8 cellular contexts compared by ENCODE assay signal in genomic region chr10:79243211-79244067, GRCh38.
DNase-seq lines count a peak whose midpoint lies in the region; ATAC-seq, FAIRE-seq and TF ChIP-seq lines count a peak whose summit lies in the region.

No MANE protein-coding gene starts in this region.

- BruUV-seq in endothelial cell of umbilical vein (replicated peaks; lab: Mats Ljungman, UMichigan) = no TSS peak

- H3K27ac ChIP-seq in endothelial cell of umbilical vein (ENCODE audit: insufficient read depth, low read depth, low read length) = peak overlapping the region; percentile 1
- peak overlapping the region; percentile 89 for H3K27ac ChIP-seq in suprapubic skin

- H3K9me3 ChIP-seq in endothelial cell of umbilical vein (replicated peaks; ENCODE audit: control insufficient read depth, insufficient read depth, low read length) (no peaks in the 10 kb centered on the region), suprapubic skin (no peaks in the 10 kb centered on the region)

- peaks cover 60% of the 10 kb centered on the region in 2 donors for H3K4me1 Mint-ChIP-seq in natural killer cell treated with Interleukin-12 subunit alpha and Interleukin-12 subunit beta and Interleukin-15 and Interleukin-18, amount 100 ng/mL, for 72 hours (ENCODE audit: low read depth in 2 of 2)

- DNase-seq in GM03348 (ENCODE audit: low spot score) (peak; percentile 65), NB4 (ENCODE audit: low read depth) (peak; percentile 79), endothelial cell of umbilical vein (ENCODE audit: low read depth, low spot score) (peak; percentile 44), suprapubic skin (ENCODE audit: low spot score in 2 of 2) (no peak), mucosa of gallbladder (ENCODE audit: low spot score) (no peak)
- DNase-seq in activated CD8-positive, alpha-beta memory T cell treated with anti-CD3 and anti-CD28 coated beads for 48 hours (ENCODE audit: low read depth in 2 of 3, low spot score in 2 of 3) = peak in 2 of 3 experiments; percentile 44 to 47
- DNase-seq in natural killer cell treated with Interleukin-12 subunit alpha and Interleukin-12 subunit beta and Interleukin-15 and Interleukin-18, amount 100 ng/mL, for 72 hours (ENCODE audit: low spot score) = peak; percentile 78

- TF ChIP-seq CTCF in NB4 (IDR thresholded peaks at IDR 0.05; ENCODE audit: low read depth, low read length) (no peak), endothelial cell of umbilical vein (IDR thresholded peaks at IDR 0.05; ENCODE audit: extremely low read depth in 1 of 2, insufficient read depth in 1 of 2, low read depth in 1 of 2, low read length in 2 of 2) (no peak), suprapubic skin (IDR thresholded peaks at IDR 0.05) (no peak)

- H3K27ac Mint-ChIP-seq in natural killer cell treated with Interleukin-12 subunit alpha and Interleukin-12 subunit beta and Interleukin-15 and Interleukin-18, amount 100 ng/mL, for 72 hours = peak overlapping the region; percentile 82 to 91

- H3K9me3 Mint-ChIP-seq in natural killer cell treated with Interleukin-12 subunit alpha and Interleukin-12 subunit beta and Interleukin-15 and Interleukin-18, amount 100 ng/mL, for 72 hours = no peaks in the 10 kb centered on the region

- 6% methylated on average over 23 of the region's 117 CpGs for WGBS in suprapubic skin

- peak; percentile 42 for FAIRE-seq in endothelial cell of umbilical vein (lab: Jason Lieb, UNC)

- dilution Hi-C loops in endothelial cell of umbilical vein (cut with MboI; ENCODE audit: extremely low pct_ligation_motif_present, low sequenced_read_pairs) = no loop called here

- H3K4me1 ChIP-seq in endothelial cell of umbilical vein (ENCODE audit: control insufficient read depth, extremely low read depth, insufficient read depth, low read length) = peaks cover 54% of the 10 kb centered on the region
- peaks cover 95% of the 10 kb centered on the region for H3K4me1 ChIP-seq in suprapubic skin

- TF ChIP-seq POLR2A in NB4 (IDR thresholded peaks at IDR 0.05; ENCODE audit: extremely low read depth, insufficient read length) = no peak
- TF ChIP-seq POLR2A in endothelial cell of umbilical vein (IDR thresholded peaks at IDR 0.05; ENCODE audit: low read depth, low read length) = peak; percentile 52
- TF ChIP-seq POLR2A in suprapubic skin (IDR thresholded peaks at IDR 0.05) = no peak

- H3K36me3 ChIP-seq in endothelial cell of umbilical vein (ENCODE audit: control insufficient read depth in 2 of 2, extremely low read depth in 1 of 2, insufficient read depth in 2 of 2, low read length in 2 of 2) = no peaks in the 10 kb centered on the region
- no peaks in the 10 kb centered on the region for H3K36me3 ChIP-seq in suprapubic skin

- no peaks in the 10 kb centered on the region for H3K9me1 ChIP-seq in endothelial cell of umbilical vein (replicated peaks; ENCODE audit: control insufficient read depth, extremely low read depth, insufficient read depth, low read length)

- H3K9ac ChIP-seq in endothelial cell of umbilical vein (replicated peaks; ENCODE audit: extremely low read depth, insufficient read depth, low read length) = peak overlapping the region; percentile 54

- H3K4me3 ChIP-seq in NB4 (ENCODE audit: low read depth, low read length) = peak overlapping the region; percentile 65
- H3K4me3 ChIP-seq in endothelial cell of umbilical vein (replicated peaks in 1 of 3; ENCODE audit: insufficient read depth in 1 of 3, low read depth in 1 of 3, low read length in 3 of 3) = peak overlapping the region; percentile 19 to 44 (median 24)
- H3K4me3 ChIP-seq in suprapubic skin = peak overlapping the region; percentile 68

- H3K27me3 Mint-ChIP-seq in natural killer cell treated with Interleukin-12 subunit alpha and Interleukin-12 subunit beta and Interleukin-15 and Interleukin-18, amount 100 ng/mL, for 72 hours = no peaks in the 10 kb centered on the region

- no peaks in the 10 kb centered on the region for H3K36me3 Mint-ChIP-seq in natural killer cell treated with Interleukin-12 subunit alpha and Interleukin-12 subunit beta and Interleukin-15 and Interleukin-18, amount 100 ng/mL, for 72 hours

- POLR2A ChIA-PET in endothelial cell of umbilical vein (lab: Charles Lee) = interaction anchor here (0.6 kb wide), 1 partner anchor 1251 kb away, joined by 6 read pairs; no protein-coding TSS in a partner anchor

- intact Hi-C loops in endothelial cell of umbilical vein (cut with micrococcal nuclease) = loop anchor here (1.0 to 5.0 kb wide), 4 partner anchors 41 to 1206 kb away; no protein-coding TSS in a partner anchor

- no peak overlapping the region for H2AFZ ChIP-seq in endothelial cell of umbilical vein (ENCODE audit: low read depth, low read length)

- H3K4me2 ChIP-seq in endothelial cell of umbilical vein (ENCODE audit: insufficient read depth, low read length) = peak overlapping the region; percentile 50

- peaks cover 50% of the 10 kb centered on the region for H3K79me2 ChIP-seq in endothelial cell of umbilical vein (ENCODE audit: control insufficient read depth, insufficient read depth, low read length)

- TF ChIP-seq EP300 in suprapubic skin (IDR thresholded peaks at IDR 0.05) = no peak

- peak overlapping the region; percentile 88 for H3K4me3 Mint-ChIP-seq in natural killer cell treated with Interleukin-12 subunit alpha and Interleukin-12 subunit beta and Interleukin-15 and Interleukin-18, amount 100 ng/mL, for 72 hours

- H3K27me3 ChIP-seq in endothelial cell of umbilical vein (ENCODE audit: control insufficient read depth in 2 of 2, insufficient read depth in 2 of 2, low read length in 2 of 2) = no peaks in the 10 kb centered on the region
- no peaks in the 10 kb centered on the region for H3K27me3 ChIP-seq in suprapubic skin

- no peaks in the 10 kb centered on the region for H4K20me1 ChIP-seq in endothelial cell of umbilical vein (replicated peaks; ENCODE audit: control insufficient read depth, extremely low read depth, insufficient read depth, low read length)

- CTCF ChIA-PET in endothelial cell of umbilical vein (lab: Charles Lee) = interaction anchor here (1.0 to 2.9 kb wide), 3 partner anchors 9 to 50 kb away, joined by 3 to 10 read pairs (median 4); no protein-coding TSS in a partner anchor

- peak; percentile 39 for ATAC-seq in GM21529 (IDR thresholded peaks at IDR 0.05; ENCODE audit: unreplicated experiment)
- ATAC-seq in natural killer cell treated with Interleukin-12 subunit alpha and Interleukin-12 subunit beta and Interleukin-15 and Interleukin-18, amount 100 ng/mL, for 72 hours = peak; percentile 82 to 83

TF ChIP-seq in endothelial cell of umbilical vein, 7 proteins besides CTCF, POLR2A, EP300 and RAD21:
- TF ChIP-seq MYC (IDR thresholded peaks at IDR 0.05; ENCODE audit: low read depth, low read length) = peak; percentile 56
- no peak for TF ChIP-seq FOS (IDR thresholded peaks at IDR 0.05; ENCODE audit: borderline replicate concordance, insufficient read depth, low read length)
- TF ChIP-seq JUN (IDR thresholded peaks at IDR 0.05; ENCODE audit: borderline replicate concordance, insufficient read depth, insufficient read length, low read depth) = no peak
- no peak for TF ChIP-seq MAX (IDR thresholded peaks at IDR 0.05; ENCODE audit: insufficient read depth, insufficient read length)
- TF ChIP-seq EZH2 (IDR thresholded peaks at IDR 0.05; ENCODE audit: borderline replicate concordance, low read depth, low read length, severe bottlenecking) = no peak
- TF ChIP-seq POLR2AphosphoS5 (IDR thresholded peaks at IDR 0.05; ENCODE audit: insufficient read depth, low read depth, low read length) = peak; percentile 35
- no peak for TF ChIP-seq GATA2 (IDR thresholded peaks at IDR 0.05; ENCODE audit: insufficient read depth, insufficient read length, low read depth, low read length)

Comparison
In these comparisons a context has a peak if more than half of its experiments do, and no peak if none do; other contexts are left out.
1. DNase-seq: peak in GM03348 (single experiment), NB4 (single experiment), activated CD8-positive, alpha-beta memory T cell treated with anti-CD3 and anti-CD28 coated beads for 48 hours (2 of 3), endothelial cell of umbilical vein (single experiment) and natural killer cell treated with Interleukin-12 subunit alpha and Interleukin-12 subunit beta and Interleukin-15 and Interleukin-18, amount 100 ng/mL, for 72 hours (single experiment); none in suprapubic skin (0 of 2) and mucosa of gallbladder (single experiment).
2. Peak in every context shown above with its lines, with median percentiles within 50 percentile points of each other: H3K4me3 ChIP-seq.